ENCODE assay signal across 32 cellular contexts in genomic region chr3:9906480-9906879, GRCh38. TPM values are rescaled to one million over a fixed set of nuclear protein-coding genes. Genes with fewer than 3 reads are reported as not detected.
"Had no signal": no experiment of that assay in that cellular context is flagged by ENCODE, and none has a peak within 500 bp of the region (broad histone marks: within the 10 kb centered on the region; RNA-seq: fewer than 3 reads in every experiment).

No MANE protein-coding gene starts in this region.

- H3K4me3 ChIP-seq: coronary artery, dorsolateral prefrontal cortex, heart left ventricle had no signal

- H3K36me3 Mint-ChIP-seq: activated naive CD8-positive, alpha-beta T cell had no signal

- H3K27me3 Mint-ChIP-seq: activated naive CD8-positive, alpha-beta T cell; activated T-helper 17 cell treated with anti-CD3 and anti-CD28 coated beads, Interleukin-2, amount 50 U/mL, for 72 hours; central memory CD8-positive, alpha-beta T cell; dendritic cell treated with granulocyte-macrophage colony-stimulating factor and Interleukin-4, amounts not matched to agents 40 ng/mL and 50 ng/mL, for 4 days had no signal

- H3K36me3 ChIP-seq: brain microvascular endothelial cell, heart left ventricle had no signal

- FAIRE-seq: astrocyte, bronchial epithelial cell, frontal cortex had no signal

- H3K27me3 ChIP-seq: brain microvascular endothelial cell, dorsolateral prefrontal cortex, heart left ventricle had no signal

- H3K27ac ChIP-seq: brain microvascular endothelial cell, coronary artery, dorsolateral prefrontal cortex, heart left ventricle had no signal

- H3K27ac Mint-ChIP-seq: activated CD8-positive, alpha-beta T cell treated with anti-CD3 and anti-CD28 coated beads for 36 hours; activated naive CD8-positive, alpha-beta T cell; activated T-helper 17 cell treated with anti-CD3 and anti-CD28 coated beads, Interleukin-2, amount 50 U/mL, for 72 hours; dendritic cell treated with granulocyte-macrophage colony-stimulating factor and Interleukin-4, amounts not matched to agents 40 ng/mL and 50 ng/mL, for 4 days; endodermal cell had no signal

- ATAC-seq: activated CD8-positive, alpha-beta T cell treated with anti-CD3 and anti-CD28 coated beads for 36 hours; activated T-cell treated with anti-CD3 and anti-CD28 coated beads, Interleukin-2, amount 50 U/mL, for 4 hours; activated T-helper 17 cell treated with anti-CD3 and anti-CD28 coated beads, Interleukin-2, amount 50 U/mL, for 72 hours; esophagus mucosa; heart left ventricle had no signal

- H3K9me3 ChIP-seq: heart left ventricle had no signal

- DNase-seq: activated CD4-positive, alpha-beta T cell treated with anti-CD3 and anti-CD28 coated beads for 48 hours; activated CD4-positive, alpha-beta T cell treated with anti-CD3 and anti-CD28 coated beads, Interleukin-2, amount 50 U/mL, for 1 hour; activated CD4-positive, alpha-beta T cell treated with anti-CD3 and anti-CD28 coated beads, Interleukin-2, amount 50 U/mL, for 48 hours; activated CD8-positive, alpha-beta memory T cell treated with anti-CD3 and anti-CD28 coated beads for 24 hours; activated CD8-positive, alpha-beta T cell treated with anti-CD3 and anti-CD28 coated beads for 36 hours; activated effector memory CD4-positive, alpha-beta T cell treated with Interleukin-2 at 50 U/mL for 16 hours; activated gamma-delta T cell treated with Interleukin-2 at 50 U/mL for 16 hours; activated naive CD4-positive, alpha-beta T cell treated with anti-CD3 and anti-CD28 coated beads, Interleukin-2, amount 50 U/mL, for 16 hours; activated naive CD4-positive, alpha-beta T cell treated with Interleukin-2 at 50 U/mL for 16 hours; activated T-cell treated with anti-CD3 and anti-CD28 coated beads, Interleukin-2, amount 50 U/mL, for 4 hours; amniotic stem cell; anterior cingulate cortex; brain microvascular endothelial cell; dorsolateral prefrontal cortex; effector memory CD4-positive, alpha-beta T cell; endodermal cell; foreskin fibroblast; glutamatergic neuron; heart left ventricle; T-helper 2 cell had no signal

- H3K9me3 Mint-ChIP-seq: activated CD8-positive, alpha-beta T cell treated with anti-CD3 and anti-CD28 coated beads for 36 hours; activated T-cell treated with anti-CD3 and anti-CD28 coated beads, Interleukin-2, amount 50 U/mL, for 4 hours; activated T-helper 17 cell treated with anti-CD3 and anti-CD28 coated beads, Interleukin-2, amount 50 U/mL, for 72 hours; central memory CD8-positive, alpha-beta T cell; dendritic cell treated with granulocyte-macrophage colony-stimulating factor and Interleukin-4, amounts not matched to agents 40 ng/mL and 50 ng/mL, for 4 days; endodermal cell had no signal

- H3K4me3 Mint-ChIP-seq: activated CD8-positive, alpha-beta T cell treated with anti-CD3 and anti-CD28 coated beads for 36 hours; activated naive CD8-positive, alpha-beta T cell; activated T-cell treated with anti-CD3 and anti-CD28 coated beads, Interleukin-2, amount 50 U/mL, for 4 hours; activated T-helper 17 cell treated with anti-CD3 and anti-CD28 coated beads, Interleukin-2, amount 50 U/mL, for 72 hours; central memory CD8-positive, alpha-beta T cell; dendritic cell treated with granulocyte-macrophage colony-stimulating factor and Interleukin-4, amounts not matched to agents 40 ng/mL and 50 ng/mL, for 4 days; endodermal cell had no signal

RNA-seq across cellular contexts. Expression of gene CIDEC, which starts 26.4 kb away (rescaled TPM):
- total RNA-seq: activated CD8-positive, alpha-beta T cell treated with anti-CD3 and anti-CD28 coated beads for 36 hours; activated T-cell treated with anti-CD3 and anti-CD28 coated beads, Interleukin-2, amount 50 U/mL, for 4 hours; astrocyte; bronchial epithelial cell; cerebellum; endodermal cell; epithelial cell of proximal tubule; esophagus mucosa; frontal cortex; T-helper 1 cell treated with Interleukin-12 subunit alpha and Interleukin-12 subunit beta and Interleukin-4 antibody, amounts not matched to agents 30 ng/mL and 1 ng/mL, for 36 hours had no signal
